1 cellular context compared by ENCODE assay signal in the genomic region with DNA sequence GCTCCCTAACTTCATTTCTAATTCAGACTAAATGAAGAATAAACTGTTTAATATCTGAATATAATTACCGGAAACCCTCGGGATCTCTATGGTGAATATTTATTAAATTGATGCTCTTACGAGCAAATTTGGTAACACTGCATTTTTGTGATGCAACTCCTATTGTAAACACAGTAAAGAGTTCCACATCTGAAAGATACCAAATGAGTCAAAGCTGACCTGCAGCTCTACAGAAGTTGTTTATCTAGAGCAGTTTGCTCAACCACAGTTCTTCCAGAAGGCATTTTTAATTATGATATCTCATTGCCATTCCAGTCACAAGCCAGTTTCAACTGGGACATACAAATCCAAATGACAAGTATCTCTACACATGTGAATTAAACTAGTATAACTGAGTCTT.
A peak's percentile ranks its signal among the peaks of the same experiment; 100 is the strongest.
TF ChIP-seq lines count a peak whose summit lies in the region.

No MANE protein-coding gene starts in this region.

TF ChIP-seq in HepG2, 621 proteins besides CTCF, POLR2A, EP300 and RAD21 (continued from another document and continues in another):
- TF ChIP-seq, protein P1, sequence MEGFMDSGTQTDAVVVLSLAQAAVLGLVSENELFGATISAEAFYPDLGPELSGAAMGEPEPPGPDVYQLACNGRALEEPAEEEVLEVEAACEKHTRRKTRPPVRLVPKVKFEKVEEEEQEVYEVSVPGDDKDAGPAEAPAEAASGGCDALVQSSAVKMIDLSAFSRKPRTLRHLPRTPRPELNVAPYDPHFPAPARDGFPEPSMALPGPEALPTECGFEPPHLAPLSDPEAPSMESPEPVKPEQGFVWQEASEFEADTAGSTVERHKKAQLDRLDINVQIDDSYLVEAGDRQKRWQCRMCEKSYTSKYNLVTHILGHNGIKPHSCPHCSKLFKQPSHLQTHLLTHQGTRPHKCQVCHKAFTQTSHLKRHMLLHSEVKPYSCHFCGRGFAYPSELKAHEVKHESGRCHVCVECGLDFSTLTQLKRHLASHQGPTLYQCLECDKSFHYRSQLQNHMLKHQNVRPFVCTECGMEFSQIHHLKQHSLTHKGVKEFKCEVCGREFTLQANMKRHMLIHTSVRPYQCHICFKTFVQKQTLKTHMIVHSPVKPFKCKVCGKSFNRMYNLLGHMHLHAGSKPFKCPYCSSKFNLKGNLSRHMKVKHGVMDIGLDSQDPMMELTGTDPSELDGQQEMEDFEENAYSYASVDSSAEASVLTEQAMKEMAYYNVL (CRISPR knock-in tag; IDR thresholded peaks at IDR 0.05; ENCODE audit: borderline replicate concordance): no peak
- peak; percentile 46; the same call in 1 of the 2 replicates for TF ChIP-seq SOX5 (CRISPR knock-in tag; IDR thresholded peaks at IDR 0.05; ENCODE audit: borderline replicate concordance)
- TF ChIP-seq PHF20 (CRISPR knock-in tag; IDR thresholded peaks at IDR 0.05): no peak
- no peak for TF ChIP-seq FOXA1 (IDR thresholded peaks at IDR 0.05)
- TF ChIP-seq FOXA1 (CRISPR knock-in tag; IDR thresholded peaks at IDR 0.05): peak; percentile 85
- no peak for TF ChIP-seq MXI1 (IDR thresholded peaks at IDR 0.05; ENCODE audit: borderline replicate concordance, low read depth, low read length)
- no peak for TF ChIP-seq SCMH1 (CRISPR knock-in tag; IDR thresholded peaks at IDR 0.05; ENCODE audit: borderline replicate concordance)
- no peak for TF ChIP-seq ZSCAN12 (CRISPR knock-in tag; IDR thresholded peaks at IDR 0.05)
- TF ChIP-seq, protein P2, sequence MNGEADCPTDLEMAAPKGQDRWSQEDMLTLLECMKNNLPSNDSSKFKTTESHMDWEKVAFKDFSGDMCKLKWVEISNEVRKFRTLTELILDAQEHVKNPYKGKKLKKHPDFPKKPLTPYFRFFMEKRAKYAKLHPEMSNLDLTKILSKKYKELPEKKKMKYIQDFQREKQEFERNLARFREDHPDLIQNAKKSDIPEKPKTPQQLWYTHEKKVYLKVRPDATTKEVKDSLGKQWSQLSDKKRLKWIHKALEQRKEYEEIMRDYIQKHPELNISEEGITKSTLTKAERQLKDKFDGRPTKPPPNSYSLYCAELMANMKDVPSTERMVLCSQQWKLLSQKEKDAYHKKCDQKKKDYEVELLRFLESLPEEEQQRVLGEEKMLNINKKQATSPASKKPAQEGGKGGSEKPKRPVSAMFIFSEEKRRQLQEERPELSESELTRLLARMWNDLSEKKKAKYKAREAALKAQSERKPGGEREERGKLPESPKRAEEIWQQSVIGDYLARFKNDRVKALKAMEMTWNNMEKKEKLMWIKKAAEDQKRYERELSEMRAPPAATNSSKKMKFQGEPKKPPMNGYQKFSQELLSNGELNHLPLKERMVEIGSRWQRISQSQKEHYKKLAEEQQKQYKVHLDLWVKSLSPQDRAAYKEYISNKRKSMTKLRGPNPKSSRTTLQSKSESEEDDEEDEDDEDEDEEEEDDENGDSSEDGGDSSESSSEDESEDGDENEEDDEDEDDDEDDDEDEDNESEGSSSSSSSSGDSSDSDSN (CRISPR knock-in tag; IDR thresholded peaks at IDR 0.05): no peak
- TF ChIP-seq TRIM24 (CRISPR knock-in tag; IDR thresholded peaks at IDR 0.05): no peak
- no peak for TF ChIP-seq FOXP1 (IDR thresholded peaks at IDR 0.05)
- TF ChIP-seq FOXP1 (CRISPR knock-in tag; IDR thresholded peaks at IDR 0.05): peak; percentile 57
- TF ChIP-seq, protein P3, sequence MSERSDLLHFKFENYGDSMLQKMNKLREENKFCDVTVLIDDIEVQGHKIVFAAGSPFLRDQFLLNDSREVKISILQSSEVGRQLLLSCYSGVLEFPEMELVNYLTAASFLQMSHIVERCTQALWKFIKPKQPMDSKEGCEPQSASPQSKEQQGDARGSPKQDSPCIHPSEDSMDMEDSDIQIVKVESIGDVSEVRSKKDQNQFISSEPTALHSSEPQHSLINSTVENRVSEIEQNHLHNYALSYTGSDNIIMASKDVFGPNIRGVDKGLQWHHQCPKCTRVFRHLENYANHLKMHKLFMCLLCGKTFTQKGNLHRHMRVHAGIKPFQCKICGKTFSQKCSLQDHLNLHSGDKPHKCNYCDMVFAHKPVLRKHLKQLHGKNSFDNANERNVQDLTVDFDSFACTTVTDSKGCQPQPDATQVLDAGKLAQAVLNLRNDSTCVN (CRISPR knock-in tag; IDR thresholded peaks at IDR 0.05; ENCODE audit: borderline replicate concordance): peak; percentile 64; the same call in 1 of the 2 replicates
- no peak for TF ChIP-seq ZNF556 (CRISPR knock-in tag; IDR thresholded peaks at IDR 0.05; ENCODE audit: borderline replicate concordance)
- TF ChIP-seq, protein P4, sequence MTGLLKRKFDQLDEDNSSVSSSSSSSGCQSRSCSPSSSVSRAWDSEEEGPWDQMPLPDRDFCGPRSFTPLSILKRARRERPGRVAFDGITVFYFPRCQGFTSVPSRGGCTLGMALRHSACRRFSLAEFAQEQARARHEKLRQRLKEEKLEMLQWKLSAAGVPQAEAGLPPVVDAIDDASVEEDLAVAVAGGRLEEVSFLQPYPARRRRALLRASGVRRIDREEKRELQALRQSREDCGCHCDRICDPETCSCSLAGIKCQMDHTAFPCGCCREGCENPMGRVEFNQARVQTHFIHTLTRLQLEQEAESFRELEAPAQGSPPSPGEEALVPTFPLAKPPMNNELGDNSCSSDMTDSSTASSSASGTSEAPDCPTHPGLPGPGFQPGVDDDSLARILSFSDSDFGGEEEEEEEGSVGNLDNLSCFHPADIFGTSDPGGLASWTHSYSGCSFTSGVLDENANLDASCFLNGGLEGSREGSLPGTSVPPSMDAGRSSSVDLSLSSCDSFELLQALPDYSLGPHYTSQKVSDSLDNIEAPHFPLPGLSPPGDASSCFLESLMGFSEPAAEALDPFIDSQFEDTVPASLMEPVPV (CRISPR knock-in tag; IDR thresholded peaks at IDR 0.05): no peak
- no peak for TF ChIP-seq BORCS8-MEF2B (CRISPR knock-in tag; IDR thresholded peaks at IDR 0.05)
- TF ChIP-seq ZNF614 (CRISPR knock-in tag; IDR thresholded peaks at IDR 0.05; ENCODE audit: borderline replicate concordance): no peak
- TF ChIP-seq TCF7 (IDR thresholded peaks at IDR 0.05; ENCODE audit: low read depth): peak; percentile 27; the same call in 1 of the 2 replicates
- TF ChIP-seq, protein P5, sequence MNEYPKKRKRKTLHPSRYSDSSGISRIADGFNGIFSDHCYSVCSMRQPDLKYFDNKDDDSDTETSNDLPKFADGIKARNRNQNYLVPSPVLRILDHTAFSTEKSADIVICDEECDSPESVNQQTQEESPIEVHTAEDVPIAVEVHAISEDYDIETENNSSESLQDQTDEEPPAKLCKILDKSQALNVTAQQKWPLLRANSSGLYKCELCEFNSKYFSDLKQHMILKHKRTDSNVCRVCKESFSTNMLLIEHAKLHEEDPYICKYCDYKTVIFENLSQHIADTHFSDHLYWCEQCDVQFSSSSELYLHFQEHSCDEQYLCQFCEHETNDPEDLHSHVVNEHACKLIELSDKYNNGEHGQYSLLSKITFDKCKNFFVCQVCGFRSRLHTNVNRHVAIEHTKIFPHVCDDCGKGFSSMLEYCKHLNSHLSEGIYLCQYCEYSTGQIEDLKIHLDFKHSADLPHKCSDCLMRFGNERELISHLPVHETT (CRISPR knock-in tag; conservative IDR thresholded peaks at IDR 0.05): no peak
- 0 out of 2 replicates have a peak, but pooled peaks have one; percentile 11 for TF ChIP-seq SMC3 (IDR thresholded peaks at IDR 0.05; ENCODE audit: low read length)
- TF ChIP-seq MIER2 (CRISPR knock-in tag; IDR thresholded peaks at IDR 0.05): no peak
- TF ChIP-seq KDM2A (CRISPR knock-in tag; IDR thresholded peaks at IDR 0.05; ENCODE audit: borderline replicate concordance, low read depth): no peak
- 0 out of 2 replicates have a peak, but pooled peaks have one; percentile 33 for TF ChIP-seq PPARG (CRISPR knock-in tag; conservative IDR thresholded peaks at IDR 0.05)
- TF ChIP-seq, protein P6, sequence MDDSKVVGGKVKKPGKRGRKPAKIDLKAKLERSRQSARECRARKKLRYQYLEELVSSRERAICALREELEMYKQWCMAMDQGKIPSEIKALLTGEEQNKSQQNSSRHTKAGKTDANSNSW (CRISPR knock-in tag; IDR thresholded peaks at IDR 0.05; ENCODE audit: borderline replicate concordance): no peak
- peak; percentile 84 for TF ChIP-seq FOXA3 (CRISPR knock-in tag; IDR thresholded peaks at IDR 0.05)
- no peak for TF ChIP-seq HOXD1 (CRISPR knock-in tag; IDR thresholded peaks at IDR 0.05)
- no peak for TF ChIP-seq HCFC1 (IDR thresholded peaks at IDR 0.05; ENCODE audit: low read depth, low read length)
- no peak for TF ChIP-seq ZNF224 (CRISPR knock-in tag; IDR thresholded peaks at IDR 0.05)
- TF ChIP-seq BRD4 (CRISPR knock-in tag; IDR thresholded peaks at IDR 0.05): no peak
- TF ChIP-seq ZFP36L2 (CRISPR knock-in tag; IDR thresholded peaks at IDR 0.05): no peak
- TF ChIP-seq, protein P7, sequence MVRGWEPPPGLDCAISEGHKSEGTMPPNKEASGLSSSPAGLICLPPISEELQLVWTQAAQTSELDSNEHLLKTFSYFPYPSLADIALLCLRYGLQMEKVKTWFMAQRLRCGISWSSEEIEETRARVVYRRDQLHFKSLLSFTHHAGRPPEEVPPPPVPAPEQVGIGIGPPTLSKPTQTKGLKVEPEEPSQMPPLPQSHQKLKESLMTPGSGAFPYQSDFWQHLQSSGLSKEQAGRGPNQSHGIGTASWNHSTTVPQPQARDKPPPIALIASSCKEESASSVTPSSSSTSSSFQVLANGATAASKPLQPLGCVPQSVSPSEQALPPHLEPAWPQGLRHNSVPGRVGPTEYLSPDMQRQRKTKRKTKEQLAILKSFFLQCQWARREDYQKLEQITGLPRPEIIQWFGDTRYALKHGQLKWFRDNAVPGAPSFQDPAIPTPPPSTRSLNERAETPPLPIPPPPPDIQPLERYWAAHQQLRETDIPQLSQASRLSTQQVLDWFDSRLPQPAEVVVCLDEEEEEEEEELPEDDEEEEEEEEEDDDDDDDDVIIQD (CRISPR knock-in tag; IDR thresholded peaks at IDR 0.05; ENCODE audit: low read depth): 0 out of 2 replicates have a peak, but pooled peaks have one; percentile 59
- TF ChIP-seq CEBPB (IDR thresholded peaks at IDR 0.05; ENCODE audit: borderline replicate concordance, low read depth, low read length): peak; percentile 95
- TF ChIP-seq, protein P8, sequence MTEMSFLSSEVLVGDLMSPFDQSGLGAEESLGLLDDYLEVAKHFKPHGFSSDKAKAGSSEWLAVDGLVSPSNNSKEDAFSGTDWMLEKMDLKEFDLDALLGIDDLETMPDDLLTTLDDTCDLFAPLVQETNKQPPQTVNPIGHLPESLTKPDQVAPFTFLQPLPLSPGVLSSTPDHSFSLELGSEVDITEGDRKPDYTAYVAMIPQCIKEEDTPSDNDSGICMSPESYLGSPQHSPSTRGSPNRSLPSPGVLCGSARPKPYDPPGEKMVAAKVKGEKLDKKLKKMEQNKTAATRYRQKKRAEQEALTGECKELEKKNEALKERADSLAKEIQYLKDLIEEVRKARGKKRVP (CRISPR knock-in tag; IDR thresholded peaks at IDR 0.05): peak in 1 of 2 experiments; percentile 80; a peak in 2 of 4 replicates
- no peak for TF ChIP-seq ZNF138 (CRISPR knock-in tag; IDR thresholded peaks at IDR 0.05; ENCODE audit: low read depth)
- TF ChIP-seq ZNF225 (CRISPR knock-in tag; IDR thresholded peaks at IDR 0.05): no peak
- peak; percentile 8; the same call in 1 of the 2 replicates for TF ChIP-seq RARA (CRISPR knock-in tag; IDR thresholded peaks at IDR 0.05)
- no peak for TF ChIP-seq ZNF12 (CRISPR knock-in tag; IDR thresholded peaks at IDR 0.05)
- TF ChIP-seq ZNF577 (CRISPR knock-in tag; IDR thresholded peaks at IDR 0.05; ENCODE audit: borderline replicate concordance, low read depth): no peak
- TF ChIP-seq TBX2 (CRISPR knock-in tag; IDR thresholded peaks at IDR 0.05; ENCODE audit: borderline replicate concordance): no peak
- no peak for TF ChIP-seq ZNF7 (CRISPR knock-in tag; IDR thresholded peaks at IDR 0.05)
- peak; percentile 81 for TF ChIP-seq CEBPG (CRISPR knock-in tag; IDR thresholded peaks at IDR 0.05)
- 0 out of 4 replicates have a peak, but pooled peaks of 1 of the 2 experiments have one; percentile 33 for TF ChIP-seq KLF16 (CRISPR knock-in tag; IDR thresholded peaks at IDR 0.05)
- peak; percentile 78 for TF ChIP-seq GATAD2A (CRISPR knock-in tag; IDR thresholded peaks at IDR 0.05)
- 0 out of 2 replicates have a peak, but pooled peaks have one; percentile 32 for TF ChIP-seq THAP11 (CRISPR knock-in tag; IDR thresholded peaks at IDR 0.05)
- no peak for TF ChIP-seq ELF1 (CRISPR knock-in tag; IDR thresholded peaks at IDR 0.05)
- TF ChIP-seq TEAD2 (CRISPR knock-in tag; IDR thresholded peaks at IDR 0.05): no peak
- TF ChIP-seq SYNCRIP (IDR thresholded peaks at IDR 0.05; ENCODE audit: insufficient read depth, low read depth, low read length): no peak
- no peak for TF ChIP-seq DNMT1 (CRISPR knock-in tag; IDR thresholded peaks at IDR 0.05)
- TF ChIP-seq ZNF446 (CRISPR knock-in tag; IDR thresholded peaks at IDR 0.05): no peak
- TF ChIP-seq ZNF776 (CRISPR knock-in tag; IDR thresholded peaks at IDR 0.05): no peak
- TF ChIP-seq, protein P9, sequence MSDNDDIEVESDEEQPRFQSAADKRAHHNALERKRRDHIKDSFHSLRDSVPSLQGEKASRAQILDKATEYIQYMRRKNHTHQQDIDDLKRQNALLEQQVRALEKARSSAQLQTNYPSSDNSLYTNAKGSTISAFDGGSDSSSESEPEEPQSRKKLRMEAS (IDR thresholded peaks at IDR 0.05): no peak
- TF ChIP-seq, protein P10, sequence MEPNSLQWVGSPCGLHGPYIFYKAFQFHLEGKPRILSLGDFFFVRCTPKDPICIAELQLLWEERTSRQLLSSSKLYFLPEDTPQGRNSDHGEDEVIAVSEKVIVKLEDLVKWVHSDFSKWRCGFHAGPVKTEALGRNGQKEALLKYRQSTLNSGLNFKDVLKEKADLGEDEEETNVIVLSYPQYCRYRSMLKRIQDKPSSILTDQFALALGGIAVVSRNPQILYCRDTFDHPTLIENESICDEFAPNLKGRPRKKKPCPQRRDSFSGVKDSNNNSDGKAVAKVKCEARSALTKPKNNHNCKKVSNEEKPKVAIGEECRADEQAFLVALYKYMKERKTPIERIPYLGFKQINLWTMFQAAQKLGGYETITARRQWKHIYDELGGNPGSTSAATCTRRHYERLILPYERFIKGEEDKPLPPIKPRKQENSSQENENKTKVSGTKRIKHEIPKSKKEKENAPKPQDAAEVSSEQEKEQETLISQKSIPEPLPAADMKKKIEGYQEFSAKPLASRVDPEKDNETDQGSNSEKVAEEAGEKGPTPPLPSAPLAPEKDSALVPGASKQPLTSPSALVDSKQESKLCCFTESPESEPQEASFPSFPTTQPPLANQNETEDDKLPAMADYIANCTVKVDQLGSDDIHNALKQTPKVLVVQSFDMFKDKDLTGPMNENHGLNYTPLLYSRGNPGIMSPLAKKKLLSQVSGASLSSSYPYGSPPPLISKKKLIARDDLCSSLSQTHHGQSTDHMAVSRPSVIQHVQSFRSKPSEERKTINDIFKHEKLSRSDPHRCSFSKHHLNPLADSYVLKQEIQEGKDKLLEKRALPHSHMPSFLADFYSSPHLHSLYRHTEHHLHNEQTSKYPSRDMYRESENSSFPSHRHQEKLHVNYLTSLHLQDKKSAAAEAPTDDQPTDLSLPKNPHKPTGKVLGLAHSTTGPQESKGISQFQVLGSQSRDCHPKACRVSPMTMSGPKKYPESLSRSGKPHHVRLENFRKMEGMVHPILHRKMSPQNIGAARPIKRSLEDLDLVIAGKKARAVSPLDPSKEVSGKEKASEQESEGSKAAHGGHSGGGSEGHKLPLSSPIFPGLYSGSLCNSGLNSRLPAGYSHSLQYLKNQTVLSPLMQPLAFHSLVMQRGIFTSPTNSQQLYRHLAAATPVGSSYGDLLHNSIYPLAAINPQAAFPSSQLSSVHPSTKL (CRISPR knock-in tag; IDR thresholded peaks at IDR 0.05): peak; percentile 67
- no peak for TF ChIP-seq ZNF451 (CRISPR knock-in tag; IDR thresholded peaks at IDR 0.05)
